In genomic region chr1:156594124-156594678, GRCh38 we compare ENCODE assay signal across 1 cellular context.
TF ChIP-seq lines count a peak whose summit lies in the region.

No MANE protein-coding gene starts in this region.

TF ChIP-seq in neural cell, 6 proteins besides CTCF, POLR2A, EP300 and RAD21:
- TF ChIP-seq SMC3 (conservative IDR thresholded peaks at IDR 0.05; ENCODE audit: poor library complexity) (no peak), REST (IDR thresholded peaks at IDR 0.05; ENCODE audit: borderline replicate concordance) (peak; percentile 98), MXI1 (conservative IDR thresholded peaks at IDR 0.05; ENCODE audit: poor library complexity, severe bottlenecking) (no peak), TAF1 (IDR thresholded peaks at IDR 0.05; ENCODE audit: low read depth) (no peak), POLR2AphosphoS5 (IDR thresholded peaks at IDR 0.05) (peak; percentile 10), EZH2 (IDR thresholded peaks at IDR 0.05; ENCODE audit: borderline replicate concordance, insufficient read depth, low read length, poor library complexity, severe bottlenecking) (no peak)
